In the genomic region with DNA sequence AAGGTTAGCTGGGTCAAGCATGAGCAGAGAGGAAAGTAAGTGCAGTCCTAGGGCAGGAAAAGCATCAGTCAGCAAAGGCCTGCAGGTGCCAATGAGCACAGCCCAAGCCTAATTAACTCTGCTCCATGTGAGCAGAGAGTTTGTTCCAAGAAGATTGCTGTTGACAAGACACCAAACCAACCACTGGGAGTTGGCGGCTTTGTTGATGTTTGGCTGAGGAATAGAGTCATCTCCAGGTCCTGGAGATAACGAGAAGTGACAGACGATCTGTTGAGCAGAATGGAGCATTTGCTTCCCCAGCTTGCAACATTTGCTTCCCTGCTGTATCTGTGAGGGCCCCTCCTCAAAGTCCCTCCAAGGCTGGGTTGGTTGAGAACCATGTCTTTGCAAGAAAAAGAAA, we compare ENCODE assay signal across 18 cellular contexts.
DNase-seq lines count a peak whose midpoint lies in the region; ATAC-seq and TF ChIP-seq lines count a peak whose summit lies in the region.
"Had no signal": no experiment of that assay in that cellular context is flagged by ENCODE, and none has a peak within 500 bp of the region (broad histone marks: within the 10 kb centered on the region; RNA-seq: fewer than 3 reads in every experiment).

No MANE protein-coding gene starts in this region.

- H3K27ac ChIP-seq in GM23338 (ENCODE audit: low read depth) (no peak overlapping the region), neuronal stem cell (replicated peaks; ENCODE audit: low read length) (no peak overlapping the region)
- H3K27ac ChIP-seq: A549, C4-2B had no signal

- H3K18ac ChIP-seq in neuronal stem cell (ENCODE audit: low read length): peak overlapping the region; percentile 41

- no peaks in the 10 kb centered on the region for H3K9me2 ChIP-seq in GM23338 (ENCODE audit: insufficient read depth)

- H3K36me3 ChIP-seq in GM23338 (ENCODE audit: insufficient read depth) (no peaks in the 10 kb centered on the region), neuronal stem cell (replicated peaks in 1 of 2; ENCODE audit: control insufficient read depth in 2 of 2, insufficient read depth in 2 of 2, low read length in 2 of 2) (no peaks in the 10 kb centered on the region)
- H3K36me3 ChIP-seq: BE2C had no signal

- no peak overlapping the region for H3K27ac Mint-ChIP-seq in GM23338
- H3K27ac Mint-ChIP-seq: HFFc6 had no signal

- no peaks in the 10 kb centered on the region for H3F3A ChIP-seq in GM23338 (replicated peaks; ENCODE audit: low read depth)

- H2AFZ ChIP-seq in GM23338 (0 out of 2 replicates have a peak overlapping the region, but pooled peaks have one; percentile 59), neuronal stem cell (ENCODE audit: low read length) (no peak overlapping the region)

- no peak overlapping the region for H2AK5ac ChIP-seq in neuronal stem cell (ENCODE audit: low read depth, low read length)

- no peak overlapping the region for H3K23ac ChIP-seq in neuronal stem cell (ENCODE audit: low read depth, low read length, poor library complexity)

- no peaks in the 10 kb centered on the region for H3K27me3 Mint-ChIP-seq in GM23338 (ENCODE audit: insufficient read depth, low read depth, poor library complexity)

- no peak for DNase-seq in GM23338 (ENCODE audit: low spot score)
- peak; percentile 99 for DNase-seq in cerebellar cortex (ENCODE audit: low spot score)
- peak; percentile 11 for DNase-seq in left kidney (ENCODE audit: low read depth, low spot score)
- no peak for DNase-seq in neuronal stem cell (ENCODE audit: low spot score)
- DNase-seq in NCI-H1105 treated with DMSO at 0.1 percent for 48 hours (lab: John Stamatoyannopoulos, UW): no peak
- DNase-seq in NCI-H526 (lab: John Stamatoyannopoulos, UW): no peak
- DNase-seq in mesenteric fat pad (ENCODE audit: low spot score): no peak
- DNase-seq: BE2C; CD4-positive, alpha-beta memory T cell; COR-L47; DMS153; DMS79 treated with DMSO at 0.1 percent for 48 hours; HCEC 1CT; HFFc6 had no signal

- H4K20me1 ChIP-seq in GM23338 (replicated peaks; ENCODE audit: insufficient read depth): no peaks in the 10 kb centered on the region

- H2BK5ac ChIP-seq in neuronal stem cell (ENCODE audit: low read length): no peak overlapping the region

- H4K8ac ChIP-seq in neuronal stem cell (ENCODE audit: low read depth, low read length): no peak overlapping the region

- no peak overlapping the region for H3K4me3 Mint-ChIP-seq in GM23338
- H3K4me3 Mint-ChIP-seq: CD4-positive, alpha-beta memory T cell; HFFc6 had no signal

- no peak for ATAC-seq in GM23338
- ATAC-seq: A549, GM12878, HepG2 had no signal

- H3K79me1 ChIP-seq in neuronal stem cell (ENCODE audit: low read depth, low read length): no peaks in the 10 kb centered on the region

- no peak overlapping the region for H3K4me3 ChIP-seq in GM23338
- no peak overlapping the region for H3K4me3 ChIP-seq in neuronal stem cell (ENCODE audit: low read length in 2 of 2)
- H3K4me3 ChIP-seq: A549, GM12878 had no signal

- H3K27me3 ChIP-seq in GM23338 (ENCODE audit: insufficient read depth): no peaks in the 10 kb centered on the region
- H3K27me3 ChIP-seq in neuronal stem cell (ENCODE audit: control insufficient read depth in 3 of 3, insufficient read depth in 3 of 3, low read depth in 1 of 3, low read length in 3 of 3): peaks cover 0 to 9% (median 0%) of the 10 kb centered on the region in 3 experiments
- H3K27me3 ChIP-seq: BE2C had no signal

- H3K9ac ChIP-seq in neuronal stem cell (ENCODE audit: low read depth, low read length, poor library complexity): no peak overlapping the region

- H3K9me3 Mint-ChIP-seq in GM23338: no peaks in the 10 kb centered on the region
- H3K9me3 Mint-ChIP-seq: CD4-positive, alpha-beta memory T cell; HFFc6 had no signal

- no peaks in the 10 kb centered on the region for H3K4me1 ChIP-seq in GM23338 (ENCODE audit: insufficient read depth)
- H3K4me1 ChIP-seq in neuronal stem cell (ENCODE audit: control insufficient read depth in 2 of 2, insufficient read depth in 1 of 2, low read depth in 1 of 2, low read length in 2 of 2): peaks cover 0 to 3% of the 10 kb centered on the region in 2 donors
- H3K4me1 ChIP-seq: A549, BE2C had no signal

- no peak for TF ChIP-seq CTCF in GM23338 (conservative IDR thresholded peaks at IDR 0.05; ENCODE audit: low read depth in 2 of 2)

- H3K4me2 ChIP-seq in GM23338 (no peak overlapping the region), neuronal stem cell (ENCODE audit: insufficient read depth, low read length, poor library complexity, severe bottlenecking) (no peak overlapping the region)
- H3K4me2 ChIP-seq: A549 had no signal

- no peak overlapping the region for H2BK120ac ChIP-seq in neuronal stem cell (ENCODE audit: low read depth, low read length)

- no peak overlapping the region for H2BK12ac ChIP-seq in neuronal stem cell (ENCODE audit: low read length)

- no peaks in the 10 kb centered on the region for H3K36me3 Mint-ChIP-seq in GM23338 (ENCODE audit: low read depth)
- H3K36me3 Mint-ChIP-seq: CD4-positive, alpha-beta memory T cell had no signal

- no peak overlapping the region for H3K4ac ChIP-seq in neuronal stem cell (ENCODE audit: low read length)

- H3K14ac ChIP-seq in neuronal stem cell (ENCODE audit: low read length): no peak overlapping the region

- H2BK15ac ChIP-seq in neuronal stem cell (ENCODE audit: low read length): no peak overlapping the region

- no peaks in the 10 kb centered on the region for H3K9me3 ChIP-seq in neuronal stem cell (replicated peaks in 1 of 2; ENCODE audit: control insufficient read depth in 2 of 2, insufficient read depth in 1 of 2, low read depth in 1 of 2, low read length in 2 of 2)
- H3K9me3 ChIP-seq: A549, BE2C had no signal

- no CpG with 5 or more reads among the region's 3 CpGs for WGBS in neuronal stem cell (ENCODE audit: extremely low coverage in 2 of 2, insufficient read length in 2 of 2, insufficient replicate concordance in 1 of 2), 2 donors

- peak overlapping the region; percentile 3 for H4K91ac ChIP-seq in neuronal stem cell (ENCODE audit: low read depth, low read length, poor library complexity)

- H3K79me2 ChIP-seq in GM23338 (replicated peaks; ENCODE audit: insufficient read depth): no peaks in the 10 kb centered on the region

- H3K4me1 Mint-ChIP-seq in GM23338: no peaks in the 10 kb centered on the region; the same call in 2 of the 3 replicates
- H3K4me1 Mint-ChIP-seq: CD4-positive, alpha-beta memory T cell had no signal

TF ChIP-seq in GM23338, 12 proteins besides CTCF, POLR2A, EP300 and RAD21 (continues in another document):
- no peak for TF ChIP-seq ETS1 (IDR thresholded peaks at IDR 0.05)
- no peak for TF ChIP-seq NANOG (IDR thresholded peaks at IDR 0.05; ENCODE audit: borderline replicate concordance)
- no peak for TF ChIP-seq POLR2AphosphoS5 (IDR thresholded peaks at IDR 0.05; ENCODE audit: low read depth)
- TF ChIP-seq ZNF114 (CRISPR knock-in tag; IDR thresholded peaks at IDR 0.05): no peak
- TF ChIP-seq EZH2phosphoT487 (IDR thresholded peaks at IDR 0.05; ENCODE audit: unreplicated experiment): no peak
- no peak for TF ChIP-seq CREB1 (CRISPR knock-in tag; IDR thresholded peaks at IDR 0.05; ENCODE audit: low read depth)

Comparison
In these comparisons a context has a peak if more than half of its experiments do, and no peak if none do; other contexts are left out.
1. DNase-seq: peak in cerebellar cortex (single experiment) and left kidney (single experiment); none in GM23338 (single experiment), neuronal stem cell (single experiment), NCI-H1105 treated with DMSO at 0.1 percent for 48 hours (single experiment), NCI-H526 (0 of 2) and mesenteric fat pad (single experiment).